8 cellular contexts compared by ENCODE assay signal in genomic region chr3:142447852-142448315, GRCh38. TPM values are rescaled to one million over a fixed set of nuclear protein-coding genes. Genes with fewer than 3 reads are reported as not detected.
DNase-seq lines count a peak whose midpoint lies in the region; ATAC-seq, FAIRE-seq and TF ChIP-seq lines count a peak whose summit lies in the region.

Gene XRN1, minus strand, starts transcription at chr3:142448037. Its CDS starts 93 bp downstream, at chr3:142447944.

- intact Hi-C loops in Caco-2 (cut with micrococcal nuclease; ENCODE audit: unreplicated experiment) = no loop called here

- peak within 1 kb of the TSS; percentile 8 for H3K56ac ChIP-seq in H1 (replicated peaks; ENCODE audit: insufficient read length, low read depth, low read length)

- H3K14ac ChIP-seq in H1 (ENCODE audit: insufficient read length) (peak within 1 kb of the TSS; percentile 80), mesenchymal stem cell (ENCODE audit: low read length in 2 of 2) (peak within 1 kb of the TSS in 1 of 2 experiments; percentile 94)

- peak within 1 kb of the TSS; percentile 73 for H4K5ac ChIP-seq in H1 (ENCODE audit: insufficient read length, low read depth, low read length)

- H4K20me1 ChIP-seq in H1 (replicated peaks in 1 of 2; ENCODE audit: control insufficient read depth in 1 of 2, insufficient read depth in 2 of 2, low read length in 2 of 2) = no peaks in the 10 kb centered on the region

- TF ChIP-seq RAD21 in H1 (IDR thresholded peaks at IDR 0.05 in 1 of 2, conservative IDR thresholded peaks at IDR 0.05 in 1 of 2; ENCODE audit: low read depth in 2 of 2, low read length in 2 of 2) = 0 out of 4 replicates have a peak, but pooled peaks have one; percentile 1 to 4

- peak within 1 kb of the TSS; percentile 100 for H2AFZ ChIP-seq in H1 (ENCODE audit: low read length)
- H2AFZ ChIP-seq in mesenchymal stem cell (ENCODE audit: low read depth, low read length) = peak within 1 kb of the TSS; percentile 75

- H3K4ac ChIP-seq in H1 (replicated peaks; ENCODE audit: insufficient read length, low read depth, low read length) (no peak within 1 kb of the TSS), mesenchymal stem cell (ENCODE audit: low read depth in 1 of 2, low read length in 2 of 2) (peak within 1 kb of the TSS; percentile 77 to 94)

- H2BK15ac ChIP-seq in H1 (ENCODE audit: low read length) (no peak within 1 kb of the TSS), mesenchymal stem cell (ENCODE audit: low read depth, poor library complexity, severe bottlenecking) (peak within 1 kb of the TSS; percentile 23)

- peak within 1 kb of the TSS; percentile 100 for H3K27ac Mint-ChIP-seq in Caco-2 (ENCODE audit: unreplicated experiment)
- peak within 1 kb of the TSS; percentile 98 for H3K27ac Mint-ChIP-seq in activated CD8-positive, alpha-beta memory T cell treated with anti-CD3 and anti-CD28 coated beads, Interleukin-2, amount 10 ng/mL, durations not matched to agents 7 days and 5 days

- ATAC-seq in GM21381 (IDR thresholded peaks at IDR 0.05; ENCODE audit: unreplicated experiment) = peak; percentile 89
- peak; percentile 92 for ATAC-seq in activated CD8-positive, alpha-beta memory T cell treated with anti-CD3 and anti-CD28 coated beads, Interleukin-2, amount 10 ng/mL, durations not matched to agents 7 days and 5 days

- H2AK5ac ChIP-seq in H1 (ENCODE audit: low read depth, low read length) (no peak within 1 kb of the TSS), mesenchymal stem cell (ENCODE audit: low read length, severe bottlenecking) (no peak within 1 kb of the TSS)

- H2BK12ac ChIP-seq in H1 (ENCODE audit: low read depth, low read length) = 0 out of 2 replicates have a peak within 1 kb of the TSS, but pooled peaks have one; percentile 50
- H2BK12ac ChIP-seq in mesenchymal stem cell (ENCODE audit: low read length in 2 of 2) = no peak within 1 kb of the TSS

- peak within 1 kb of the TSS; percentile 89 for H3K9ac ChIP-seq in HUES48 (ENCODE audit: low read depth, low read length)
- peak within 1 kb of the TSS; percentile 96 for H3K9ac ChIP-seq in NT2/D1 (ENCODE audit: insufficient read length, low read depth)
- peak within 1 kb of the TSS; percentile 85 to 99 (median 89) for H3K9ac ChIP-seq in H1 (replicated peaks in 1 of 4; ENCODE audit: extremely low read depth in 1 of 4, low read depth in 3 of 4, low read length in 3 of 4)
- peak within 1 kb of the TSS; percentile 100 for H3K9ac ChIP-seq in mesenchymal stem cell (ENCODE audit: low read length)

- peaks cover 9% of the 10 kb centered on the region for H3K4me1 ChIP-seq in Caco-2
- H3K4me1 ChIP-seq in HUES48 (ENCODE audit: control insufficient read depth, insufficient read depth, low read length) = peaks cover 10% of the 10 kb centered on the region
- peaks cover 2% of the 10 kb centered on the region for H3K4me1 ChIP-seq in NT2/D1 (ENCODE audit: insufficient read depth, insufficient read length)
- H3K4me1 ChIP-seq in H1 (replicated peaks in 1 of 4; ENCODE audit: control insufficient read depth in 3 of 4, insufficient read depth in 4 of 4, low read length in 3 of 4) = no peaks in the 10 kb centered on the region
- peaks cover 2% of the 10 kb centered on the region for H3K4me1 ChIP-seq in mesenchymal stem cell (ENCODE audit: control insufficient read depth, insufficient read depth, low read depth, low read length)

- H4K91ac ChIP-seq in H1 (replicated peaks; ENCODE audit: insufficient read length, low read length) (no peak within 1 kb of the TSS), mesenchymal stem cell (ENCODE audit: low read length) (peak within 1 kb of the TSS; percentile 3)

- peak within 1 kb of the TSS; percentile 100 for H3K4me3 ChIP-seq in Caco-2 (ENCODE audit: low read depth, low read length)
- H3K4me3 ChIP-seq in HUES48 (ENCODE audit: low read depth, low read length) = peak within 1 kb of the TSS; percentile 91
- H3K4me3 ChIP-seq in NT2/D1 (ENCODE audit: insufficient read length, low read depth) = peak within 1 kb of the TSS; percentile 99
- H3K4me3 ChIP-seq in H1 (ENCODE audit: extremely low read depth in 1 of 4, insufficient read depth in 2 of 4, low read depth in 3 of 4, low read length in 4 of 4) = peak within 1 kb of the TSS; percentile 97 to 100 (median 98)
- H3K4me3 ChIP-seq in mesenchymal stem cell (ENCODE audit: insufficient read depth in 1 of 2, low read depth in 1 of 2, low read length in 2 of 2) = peak within 1 kb of the TSS; percentile 81 to 100

- H3K79me1 ChIP-seq in H1 (ENCODE audit: low read depth, low read length) (peaks cover 2% of the 10 kb centered on the region; the same call in 1 of the 2 replicates), mesenchymal stem cell (replicated peaks; ENCODE audit: low read length, poor library complexity, severe bottlenecking) (no peaks in the 10 kb centered on the region)

- peak; percentile 96 to 99 for DNase-seq in Caco-2
- peak; percentile 85 for DNase-seq in NT2/D1 (ENCODE audit: low read depth, low spot score)
- DNase-seq in activated CD8-positive, alpha-beta memory T cell treated with anti-CD3 and anti-CD28 coated beads, Interleukin-2, amount 10 ng/mL, durations not matched to agents 7 days and 5 days = peak; percentile 97
- peak; percentile 51 to 99 for DNase-seq in H1 (ENCODE audit: low read depth in 1 of 2, low spot score in 2 of 2)
- peak; percentile 97 for DNase-seq in mesenchymal stem cell
- DNase-seq in stimulated activated CD8-positive, alpha-beta memory T cell treated with anti-CD3 and anti-CD28 coated beads, Interleukin-12 subunit alpha, Interleukin-12 subunit beta, amount 100 ng/mL, for 24 hours (ENCODE audit: extremely low read depth) = peak; percentile 83

- CTCF ChIA-PET in Caco-2 (lab: Charles Lee) (no interaction called here), H1 (lab: Charles Lee; ENCODE audit: partially characterized antibody) (no interaction called here)
- CTCF ChIA-PET in activated CD8-positive, alpha-beta memory T cell treated with anti-CD3 and anti-CD28 coated beads, Interleukin-2, amount 10 ng/mL, durations not matched to agents 7 days and 5 days (lab: Charles Lee) = no interaction called here

- H3K9me3 ChIP-seq in Caco-2 = no peaks in the 10 kb centered on the region
- no peaks in the 10 kb centered on the region for H3K9me3 ChIP-seq in HUES48 (ENCODE audit: control insufficient read depth, insufficient read depth, low read length)
- peaks cover 10% of the 10 kb centered on the region; the same call in 1 of the 2 replicates for H3K9me3 ChIP-seq in NT2/D1 (ENCODE audit: insufficient read depth, low read length)
- 0 out of 4 replicates have a peak, but pooled peaks cover 0 to 2% of the 10 kb centered on the region in 2 experiments for H3K9me3 ChIP-seq in H1 (ENCODE audit: insufficient read depth in 2 of 2, low read depth in 1 of 2, low read length in 1 of 2)
- no peaks in the 10 kb centered on the region for H3K9me3 ChIP-seq in mesenchymal stem cell (ENCODE audit: control insufficient read depth, low read length)

- no peaks in the 10 kb centered on the region for H3K4me1 Mint-ChIP-seq in Caco-2 (ENCODE audit: low read depth, unreplicated experiment)
- peaks cover 27% of the 10 kb centered on the region for H3K4me1 Mint-ChIP-seq in activated CD8-positive, alpha-beta memory T cell treated with anti-CD3 and anti-CD28 coated beads, Interleukin-2, amount 10 ng/mL, durations not matched to agents 7 days and 5 days

- no peak within 1 kb of the TSS for H2BK120ac ChIP-seq in H1 (replicated peaks; ENCODE audit: low read depth, low read length)
- H2BK120ac ChIP-seq in mesenchymal stem cell (ENCODE audit: low read depth, low read length) = peak within 1 kb of the TSS; percentile 64

- peak within 1 kb of the TSS; percentile 89; the same call in 1 of the 2 replicates for H3K18ac ChIP-seq in H1 (ENCODE audit: extremely low read depth, low read length)
- peak within 1 kb of the TSS; percentile 65 to 94 for H3K18ac ChIP-seq in mesenchymal stem cell (ENCODE audit: low read depth in 1 of 2, low read length in 2 of 2)

- no peaks in the 10 kb centered on the region for H3K27me3 Mint-ChIP-seq in Caco-2 (ENCODE audit: insufficient read depth, unreplicated experiment)
- H3K27me3 Mint-ChIP-seq in activated CD8-positive, alpha-beta memory T cell treated with anti-CD3 and anti-CD28 coated beads, Interleukin-2, amount 10 ng/mL, durations not matched to agents 7 days and 5 days = no peaks in the 10 kb centered on the region

- TF ChIP-seq CTCF in Caco-2 (IDR thresholded peaks at IDR 0.05; ENCODE audit: insufficient read depth in 1 of 2, low read depth in 1 of 2, low read length in 1 of 2, severe bottlenecking in 1 of 2, unreplicated experiment in 1 of 2) (no peak), H1 (IDR thresholded peaks at IDR 0.05; ENCODE audit: control extremely low read depth in 1 of 3, insufficient read depth in 1 of 3, low read depth in 1 of 3, low read length in 3 of 3) (no peak)

- peak within 1 kb of the TSS; percentile 93 for H2BK5ac ChIP-seq in H1 (ENCODE audit: low read depth, low read length)
- H2BK5ac ChIP-seq in mesenchymal stem cell (ENCODE audit: low read depth, low read length, poor library complexity, severe bottlenecking) = peak within 1 kb of the TSS; percentile 1

- H3K79me2 ChIP-seq in H1 (ENCODE audit: control insufficient read depth in 1 of 2, insufficient read depth in 2 of 2, low read length in 2 of 2) = peaks cover 0 to 47% of the 10 kb centered on the region in 2 experiments; a peak in 2 of 4 replicates

- peaks cover 12% of the 10 kb centered on the region for H3K36me3 Mint-ChIP-seq in Caco-2 (ENCODE audit: insufficient read depth, unreplicated experiment)
- H3K36me3 Mint-ChIP-seq in activated CD8-positive, alpha-beta memory T cell treated with anti-CD3 and anti-CD28 coated beads, Interleukin-2, amount 10 ng/mL, durations not matched to agents 7 days and 5 days = peaks cover 34% of the 10 kb centered on the region

- peak within 1 kb of the TSS; percentile 98 for H3K4me3 Mint-ChIP-seq in Caco-2 (ENCODE audit: unreplicated experiment)
- H3K4me3 Mint-ChIP-seq in activated CD8-positive, alpha-beta memory T cell treated with anti-CD3 and anti-CD28 coated beads, Interleukin-2, amount 10 ng/mL, durations not matched to agents 7 days and 5 days = peak within 1 kb of the TSS; percentile 84

- no peaks in the 10 kb centered on the region for H3K27me3 ChIP-seq in Caco-2 (replicated peaks; ENCODE audit: control insufficient read depth, insufficient read depth, low read length)
- no peaks in the 10 kb centered on the region for H3K27me3 ChIP-seq in HUES48 (ENCODE audit: control insufficient read depth, insufficient read depth, low read length)
- H3K27me3 ChIP-seq in NT2/D1 (ENCODE audit: insufficient read depth, insufficient read length) = no peaks in the 10 kb centered on the region
- no peaks in the 10 kb centered on the region for H3K27me3 ChIP-seq in H1 (replicated peaks in 1 of 4; ENCODE audit: control insufficient read depth in 3 of 4, extremely low read depth in 1 of 4, insufficient read depth in 3 of 4, low read length in 3 of 4)
- H3K27me3 ChIP-seq in mesenchymal stem cell (ENCODE audit: control insufficient read depth in 1 of 2, insufficient read depth in 1 of 2, low read length in 2 of 2) = no peaks in the 10 kb centered on the region

- BruUV-seq in Caco-2 (replicated peaks; lab: Mats Ljungman, UMichigan) = no TSS peak

- H3K23me2 ChIP-seq in H1 (ENCODE audit: low read depth, low read length) = peaks cover 2% of the 10 kb centered on the region

- WGBS in H1 (ENCODE audit: extremely low coverage in 1 of 2, insufficient coverage in 1 of 2, insufficient read length in 1 of 2, insufficient replicate concordance in 2 of 2, low coverage in 1 of 2, low lambda C conversion rate in 2 of 2, missing lambda C conversion rate in 1 of 2), 2 experiments = 2% methylated on average over 31 of the region's 40 CpGs; no CpG with 5 or more reads in 1 of the 2 experiments
- under 1% methylated on average over 40 of the region's 40 CpGs for WGBS in mesenchymal stem cell

- peak within 1 kb of the TSS; percentile 65 to 81 for H3K4me2 ChIP-seq in H1 (ENCODE audit: insufficient read depth in 1 of 2, low read depth in 2 of 2, low read length in 2 of 2)
- peak within 1 kb of the TSS; percentile 86 for H3K4me2 ChIP-seq in mesenchymal stem cell (ENCODE audit: low read length, poor library complexity, severe bottlenecking)

- peak; percentile 87 to 90 for TF ChIP-seq POLR2A in H1 (IDR thresholded peaks at IDR 0.05; ENCODE audit: control extremely low read depth in 1 of 2, low read depth in 2 of 2, low read length in 2 of 2)

- no peak within 1 kb of the TSS for H3K23ac ChIP-seq in H1 (ENCODE audit: insufficient read length)
- peak within 1 kb of the TSS; percentile 60 to 79 for H3K23ac ChIP-seq in mesenchymal stem cell (ENCODE audit: low read length in 2 of 2)

- TF ChIP-seq EP300 in H1 (IDR thresholded peaks at IDR 0.05; ENCODE audit: borderline replicate concordance in 1 of 2, low read depth in 2 of 2, low read length in 2 of 2) = peak in 1 of 2 experiments; percentile 78; a peak in 1 of 3 replicates

- H4K8ac ChIP-seq in H1 (ENCODE audit: extremely low read depth, insufficient read depth, low read length) (peak within 1 kb of the TSS; percentile 99), mesenchymal stem cell (ENCODE audit: low read length) (peak within 1 kb of the TSS; percentile 80)

- H3K36me3 ChIP-seq in Caco-2 (ENCODE audit: control insufficient read depth, insufficient read depth, low read length) (no peaks in the 10 kb centered on the region), HUES48 (ENCODE audit: control insufficient read depth, insufficient read depth, low read length) (peaks cover 18% of the 10 kb centered on the region; the same call in 1 of the 2 replicates), NT2/D1 (ENCODE audit: insufficient read depth, insufficient read length, low read length) (peaks cover 22% of the 10 kb centered on the region), H1 (ENCODE audit: control insufficient read depth in 2 of 4, insufficient read depth in 4 of 4, low read length in 3 of 4) (no peaks in the 10 kb centered on the region), mesenchymal stem cell (ENCODE audit: control insufficient read depth in 1 of 2, insufficient read depth in 2 of 2, low read depth in 1 of 2, low read length in 2 of 2) (peaks cover 11 to 30% of the 10 kb centered on the region in 2 experiments)

- H3K27ac ChIP-seq in HUES48 (ENCODE audit: low read depth, low read length) = peak within 1 kb of the TSS; percentile 92
- peak within 1 kb of the TSS; percentile 88 for H3K27ac ChIP-seq in H1 (ENCODE audit: low read depth, low read length)
- H3K27ac ChIP-seq in mesenchymal stem cell (ENCODE audit: low read length, poor library complexity, severe bottlenecking) = peak within 1 kb of the TSS; percentile 89

- H2BK20ac ChIP-seq in H1 (ENCODE audit: low read length) = no peak within 1 kb of the TSS

- POLR2A ChIA-PET in Caco-2 (lab: Charles Lee) = no interaction called here
- POLR2A ChIA-PET in H1 (lab: Charles Lee; ENCODE audit: partially characterized antibody) = interaction anchor here (1.1 to 1.8 kb wide), 2 partner anchors 28 to 131 kb away, joined by 3 to 5 read pairs; partner anchors contain the start of gene ATR

- FAIRE-seq in H1 (lab: Jason Lieb, UNC) = no peak

- no peaks in the 10 kb centered on the region for H3K9me3 Mint-ChIP-seq in Caco-2 (ENCODE audit: unreplicated experiment)
- no peaks in the 10 kb centered on the region for H3K9me3 Mint-ChIP-seq in activated CD8-positive, alpha-beta memory T cell treated with anti-CD3 and anti-CD28 coated beads, Interleukin-2, amount 10 ng/mL, durations not matched to agents 7 days and 5 days (ENCODE audit: low read depth)

RNA-seq across cellular contexts. Expression of gene XRN1, which starts in this region (rescaled TPM):
- 20.8 and 23.3 TPM in 2 replicates for total RNA-seq in Caco-2 (2022)
- total RNA-seq in activated CD8-positive, alpha-beta memory T cell treated with anti-CD3 and anti-CD28 coated beads, Interleukin-2, amount 10 ng/mL, durations not matched to agents 7 days and 5 days = 10 to 100 TPM; 64.4 to 82.7 TPM
- total RNA-seq in H1 (2021; fragmentation: NEBNext Ultra II Directional; extraction: Animal tissue kit (Norgen Biotek cat#: 25700)) = 12.3 and 17.2 TPM in 2 replicates
- polyA plus RNA-seq in H1 (2011; rRNA removed) = 1.7 and 1.9 TPM in 2 replicates
- polyA plus RNA-seq in H1 (2011; cell fraction: cytosol; rRNA removed) = 2.2 TPM
- 4.2 TPM for polyA plus RNA-seq in H1 (2011; cell fraction: nucleus; rRNA removed)
- 2.1 to 5.5 TPM (median 3.5 TPM) in 4 replicates for polyA plus RNA-seq in H1 (2012, experiment 1 of 2)
- polyA plus RNA-seq in H1 (2012, experiment 2 of 2) = 0.34 TPM
- polyA plus RNA-seq in H1 (2013, experiment 1 of 2) = 4.9 TPM
- 4.8 TPM for polyA plus RNA-seq in H1 (2013, experiment 2 of 2)
- polyA minus RNA-seq in H1 (2011; rRNA and poly(A)+ RNA removed) = 13.8 and 22.0 TPM in 2 replicates
- 16.6 TPM for polyA minus RNA-seq in H1 (2011; cell fraction: cytosol; rRNA and poly(A)+ RNA removed)
- 53.1 TPM for polyA minus RNA-seq in H1 (2011; cell fraction: nucleus; rRNA and poly(A)+ RNA removed)
- 15.8 TPM for polyA plus RNA-seq in mesenchymal stem cell (2013, experiment 1 of 2)
- 14.1 TPM for polyA plus RNA-seq in mesenchymal stem cell (2013, experiment 2 of 2)

Comparison
In these comparisons a context has a peak if more than half of its experiments do, and no peak if none do; other contexts are left out.
1. Peak in every context shown above with its lines: DNase-seq, ATAC-seq, H3K4me3 ChIP-seq and H3K27ac ChIP-seq.